Comparison of ENCODE assay signal across 8 cellular contexts in genomic region chr9:128068656-128069221, GRCh38. TPM values are rescaled to one million over a fixed set of nuclear protein-coding genes. Genes with fewer than 3 reads are reported as not detected.
DNase-seq lines count a peak whose midpoint lies in the region; ATAC-seq and TF ChIP-seq lines count a peak whose summit lies in the region.

No MANE protein-coding gene starts in this region.

- no peaks in the 10 kb centered on the region for H3K27me3 Mint-ChIP-seq in MCF 10A (ENCODE audit: insufficient read depth, unreplicated experiment)

- CTCF ChIA-PET in MCF 10A (lab: Yijun Ruan, JAX): interaction anchor here (0.6 to 1.6 kb wide), 3 partner anchors 8 to 127 kb away, joined by 3 to 4 read pairs (median 4); no protein-coding TSS in a partner anchor

- H3K27ac Mint-ChIP-seq in MCF 10A (ENCODE audit: low read depth, unreplicated experiment): peak overlapping the region; percentile 77

- peak overlapping the region; percentile 59 for H3K9ac ChIP-seq in KMS-11
- H3K9ac ChIP-seq in mucosa of rectum (ENCODE audit: low read depth in 1 of 2, low read length in 2 of 2): peak overlapping the region; percentile 81 to 95

- H3K4me1 Mint-ChIP-seq in MCF 10A (ENCODE audit: insufficient read depth, unreplicated experiment): peaks cover 30% of the 10 kb centered on the region

- peak overlapping the region; percentile 28 for H3K27ac ChIP-seq in KMS-11
- peak overlapping the region; percentile 99 to 100 for H3K27ac ChIP-seq in mucosa of rectum (ENCODE audit: low read depth in 2 of 2, low read length in 2 of 2)

- no peak for TF ChIP-seq POLR2A in GM18505 (IDR thresholded peaks at IDR 0.05; ENCODE audit: borderline replicate concordance, extremely low read depth, insufficient read depth, insufficient read length)

- in situ Hi-C loops in Caki2 (cut with HindIII; ENCODE audit: low pct_unique_long_range_greater_than_20kb, low sequenced_read_pairs): no loop called here

- ATAC-seq in HG03175 (IDR thresholded peaks at IDR 0.05; ENCODE audit: unreplicated experiment) (no peak), GM18505 (IDR thresholded peaks at IDR 0.05; ENCODE audit: unreplicated experiment) (no peak)

- H3K4me1 ChIP-seq in KMS-11 (ENCODE audit: low read depth, poor library complexity, severe bottlenecking): peaks cover 60% of the 10 kb centered on the region
- H3K4me1 ChIP-seq in mucosa of rectum (ENCODE audit: control insufficient read depth in 2 of 2, insufficient read depth in 2 of 2, low read length in 2 of 2): peaks cover 35 to 42% of the 10 kb centered on the region in 2 donors

- peak overlapping the region; percentile 94 for H3K4me2 ChIP-seq in KMS-11

- no peaks in the 10 kb centered on the region for H4K20me1 ChIP-seq in KMS-11 (ENCODE audit: insufficient read depth)

- no peaks in the 10 kb centered on the region for H3K9me3 Mint-ChIP-seq in MCF 10A (ENCODE audit: unreplicated experiment)

- H3K27me3 ChIP-seq in KMS-11 (ENCODE audit: insufficient read depth, low read depth): no peaks in the 10 kb centered on the region
- H3K27me3 ChIP-seq in mucosa of rectum (ENCODE audit: control insufficient read depth in 2 of 2, insufficient read depth in 2 of 2, low read length in 2 of 2): no peaks in the 10 kb centered on the region

- no peaks in the 10 kb centered on the region for H3K9me3 ChIP-seq in mucosa of rectum (ENCODE audit: control insufficient read depth in 2 of 2, low read length in 2 of 2)

- peak overlapping the region; percentile 42; the same call in 1 of the 2 replicates for H2AFZ ChIP-seq in KMS-11 (ENCODE audit: low read depth)

- BruUV-seq in MCF 10A (replicated peaks; lab: Mats Ljungman, UMichigan): no TSS peak

- intact Hi-C loops in MCF 10A (cut with micrococcal nuclease): no loop called here

- no peak overlapping the region for H3K4me3 Mint-ChIP-seq in MCF 10A (ENCODE audit: unreplicated experiment)

- H3K36me3 ChIP-seq in KMS-11 (ENCODE audit: insufficient read depth) (no peaks in the 10 kb centered on the region), mucosa of rectum (ENCODE audit: control insufficient read depth in 2 of 2, insufficient read depth in 2 of 2, low read length in 2 of 2) (peaks cover 0 to under 1% of the 10 kb centered on the region in 2 donors)

- H3K4me3 ChIP-seq in KMS-11 (IDR thresholded peaks at IDR 0.05; ENCODE audit: insufficient read depth, low read depth, low read length) (no peak overlapping the region), mucosa of rectum (ENCODE audit: low read length in 2 of 2) (peak overlapping the region; percentile 71 to 84)

- no peaks in the 10 kb centered on the region for H3K36me3 Mint-ChIP-seq in MCF 10A (ENCODE audit: insufficient read depth, unreplicated experiment)

- peak; percentile 21 for DNase-seq in Caki2 (ENCODE audit: low read depth)
- DNase-seq in MCF 10A (ENCODE audit: unreplicated experiment): peak; percentile 17
- DNase-seq in dermis blood vessel endothelial cell: no peak
- DNase-seq in NCI-H345 treated with DMSO at 0.1 percent for 48 hours (lab: John Stamatoyannopoulos, UW; ENCODE audit: unreplicated experiment): no peak

- H3K79me2 ChIP-seq in KMS-11 (ENCODE audit: insufficient read depth, low read depth): peaks cover 62% of the 10 kb centered on the region

- TF ChIP-seq CTCF in KMS-11 (conservative IDR thresholded peaks at IDR 0.05; ENCODE audit: low read depth, low read length): no peak
- TF ChIP-seq CTCF in MCF 10A (IDR thresholded peaks at IDR 0.05; ENCODE audit: unreplicated experiment): no peak

- POLR2A ChIA-PET in MCF 10A (lab: Yijun Ruan, JAX): interaction anchor here (0.5 to 3.5 kb wide), 13 partner anchors 10 to 824 kb away, joined by 3 to 56 read pairs (median 7); partner anchors contain the start of genes EEIG1 and TOR2A

RNA-seq across cellular contexts. Expression of gene SLC25A25, which starts 0.7 kb away (rescaled TPM):
- total RNA-seq in Caki2 (2014; rRNA removed; shearing (Covaris generic); ENCODE audit: low replicate concordance): 5.0 and 14.5 TPM in 2 replicates
- total RNA-seq in MCF 10A (2022) (11.1 and 15.5 TPM in 2 replicates), dermis blood vessel endothelial cell (34.1 and 64.7 TPM in 2 replicates)

RNA-seq across cellular contexts. Expression of gene NAIF1, which starts 1.6 kb away (rescaled TPM):
- total RNA-seq in Caki2 (2014; rRNA removed; shearing (Covaris generic); ENCODE audit: low replicate concordance): 12.3 and 24.5 TPM in 2 replicates
- total RNA-seq in MCF 10A (2022) (15.8 and 17.1 TPM in 2 replicates), dermis blood vessel endothelial cell (12.8 and 13.8 TPM in 2 replicates)

RNA-seq across cellular contexts. Expression of gene PTGES2, which starts 58.8 kb away (rescaled TPM):
- 93.5 and 114 TPM in 2 replicates for total RNA-seq in Caki2 (2014; rRNA removed; shearing (Covaris generic); ENCODE audit: low replicate concordance)
- 114 and 130 TPM in 2 replicates for total RNA-seq in MCF 10A (2022)
- total RNA-seq in dermis blood vessel endothelial cell: 52.8 and 87.3 TPM in 2 replicates

Comparison
In these comparisons a context has a peak if more than half of its experiments do, and no peak if none do; other contexts are left out.
1. DNase-seq: peak in Caki2 (single experiment) and MCF 10A (single experiment); none in dermis blood vessel endothelial cell (single experiment) and NCI-H345 treated with DMSO at 0.1 percent for 48 hours (single experiment).